In genomic region chr7:148950806-148951205, GRCh38 we compare ENCODE assay signal across 9 cellular contexts.
"Had no signal": no experiment of that assay in that cellular context is flagged by ENCODE, and none has a peak within 500 bp of the region (broad histone marks: within the 10 kb centered on the region; RNA-seq: fewer than 3 reads in every experiment).

No MANE protein-coding gene starts in this region.

- H3K9me3 ChIP-seq: HAP-1 had no signal

- H3K36me3 ChIP-seq: HAP-1 had no signal

- H3K4me1 ChIP-seq: HAP-1 had no signal

- H3K27ac ChIP-seq: GM23248 had no signal

- H3K4me3 ChIP-seq: GM23248, GM23338, HAP-1 had no signal

- ATAC-seq: GM23338, HCT116 had no signal

- DNase-seq: GM23248, GOT3, H7, H9, HCEC 1CT, HFFc6 had no signal
